In the genomic region with DNA sequence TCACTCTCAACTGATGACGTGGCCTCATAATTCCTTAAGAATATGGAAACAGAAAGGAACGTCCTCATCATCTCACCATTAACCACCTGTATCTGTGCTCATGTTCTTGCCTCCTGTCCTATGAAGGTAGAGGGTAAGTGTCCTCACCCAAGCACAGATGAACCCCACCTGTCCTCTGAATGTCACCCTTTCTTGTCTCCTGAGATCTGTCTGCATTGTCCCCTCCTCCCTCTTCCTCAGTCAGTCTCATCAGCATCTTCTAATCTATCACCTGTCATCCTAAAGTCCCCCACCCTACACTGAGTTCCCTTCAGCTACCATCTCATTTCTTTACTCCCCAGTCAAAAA, we compare ENCODE assay signal across 17 cellular contexts. TPM values are rescaled to one million over a fixed set of nuclear protein-coding genes. Genes with fewer than 3 reads are reported as not detected.
DNase-seq lines count a peak whose midpoint lies in the region; ATAC-seq and TF ChIP-seq lines count a peak whose summit lies in the region.
"Had no signal": no experiment of that assay in that cellular context is flagged by ENCODE, and none has a peak within 500 bp of the region (broad histone marks: within the 10 kb centered on the region; RNA-seq: fewer than 3 reads in every experiment).

No MANE protein-coding gene starts in this region.

- peak in 1 of 2 donors; percentile 1 for TF ChIP-seq RAD21 in liver (IDR thresholded peaks at IDR 0.05)

- H3K36me3 ChIP-seq in Peyer's patch (no peaks in the 10 kb centered on the region), liver (ENCODE audit: control insufficient read depth in 4 of 4, insufficient read depth in 3 of 4, low read depth in 1 of 4, low read length in 3 of 4) (no peaks in the 10 kb centered on the region), stomach (no peaks in the 10 kb centered on the region)
- H3K36me3 ChIP-seq: vagina had no signal

- H3K4me1 ChIP-seq in Peyer's patch (peaks cover 0 to 7% (median 5%) of the 10 kb centered on the region in 4 donors), liver (ENCODE audit: control insufficient read depth in 4 of 4, insufficient read depth in 4 of 4, low read length in 3 of 4) (peaks cover 0 to 14% (median 3%) of the 10 kb centered on the region in 4 donors), stomach (peaks cover 0 to 50% (median 26%) of the 10 kb centered on the region in 4 donors)
- H3K4me1 ChIP-seq: foreskin keratinocyte, vagina had no signal

- intact Hi-C loops in stomach (cut with DNase I; ENCODE audit: low total_unique reads), result no loop called here
- intact Hi-C loops in left colon (cut with DNase I, micrococcal nuclease), result no loop called here

- H3K9me3 Mint-ChIP-seq in activated T-cell treated with anti-CD3 and anti-CD28 coated beads, Interleukin-2, amount 50 U/mL, for 72 hours, result peaks cover 8 to 14% of the 10 kb centered on the region in 2 donors
- H3K9me3 Mint-ChIP-seq in activated T-cell treated with anti-CD3 and anti-CD28 coated beads, Interleukin-2, amount 50 U/mL, for 4 hours, result peaks cover 5% of the 10 kb centered on the region

- no peaks in the 10 kb centered on the region for H3K27me3 ChIP-seq in Peyer's patch
- no peaks in the 10 kb centered on the region for H3K27me3 ChIP-seq in liver (ENCODE audit: control insufficient read depth in 4 of 4, insufficient read depth in 4 of 4, low read length in 3 of 4)
- no peaks in the 10 kb centered on the region for H3K27me3 ChIP-seq in stomach
- H3K27me3 ChIP-seq: vagina had no signal

- WGBS in liver, result 47% methylated on average over 2 of the region's 2 CpGs
- WGBS in stomach, 5 donors, result 18 to 42% (median 22%) methylated on average over 2 of the region's 2 CpGs

- peaks cover 39% of the 10 kb centered on the region for H3K4me1 Mint-ChIP-seq in activated T-cell treated with anti-CD3 and anti-CD28 coated beads, Interleukin-2, amount 50 U/mL, for 72 hours (ENCODE audit: low read depth)
- H3K4me1 Mint-ChIP-seq in activated T-cell treated with anti-CD3 and anti-CD28 coated beads, Interleukin-2, amount 50 U/mL, for 4 hours (ENCODE audit: low read depth), result peaks cover 34% of the 10 kb centered on the region

- H3K27me3 Mint-ChIP-seq in activated T-cell treated with anti-CD3 and anti-CD28 coated beads, Interleukin-2, amount 50 U/mL, for 72 hours (ENCODE audit: low read depth), result no peaks in the 10 kb centered on the region
- H3K27me3 Mint-ChIP-seq in activated T-cell treated with anti-CD3 and anti-CD28 coated beads, Interleukin-2, amount 50 U/mL, for 4 hours (ENCODE audit: low read depth), result no peaks in the 10 kb centered on the region

- H3K4me3 ChIP-seq in Peyer's patch, result no peak overlapping the region
- no peak overlapping the region for H3K4me3 ChIP-seq in liver (ENCODE audit: low read depth in 1 of 3, low read length in 3 of 3)
- H3K4me3 ChIP-seq in stomach, result no peak overlapping the region
- H3K4me3 ChIP-seq: vagina had no signal

- H3K27ac Mint-ChIP-seq in activated T-cell treated with anti-CD3 and anti-CD28 coated beads, Interleukin-2, amount 50 U/mL, for 72 hours, result peak overlapping the region; percentile 45

- TF ChIP-seq EP300 in stomach (IDR thresholded peaks at IDR 0.05), result no peak

- no peak for DNase-seq in activated T-cell treated with anti-CD3 and anti-CD28 coated beads, Interleukin-2, amount 50 U/mL, for 72 hours
- DNase-seq in activated T-cell treated with anti-CD3 and anti-CD28 coated beads, Interleukin-2, amount 50 U/mL, for 4 hours, result no peak
- DNase-seq in Peyer's patch (no peak), stomach (no peak), islet precursor cell (no peak), D341Med (ENCODE audit: low spot score) (no peak), left colon (no peak)
- DNase-seq: activated effector memory CD4-positive, alpha-beta T cell treated with anti-CD3 and anti-CD28 coated beads, Interleukin-2, amount 50 U/mL, for 16 hours; foreskin keratinocyte; hypothalamus; kidney; mesenchymal stem cell; NCI-H1436; right cardiac atrium; SK-N-SH had no signal

- H3K27ac ChIP-seq in Peyer's patch (peak overlapping the region in 3 of 4 donors; percentile 68 to 92 (median 89)), liver (ENCODE audit: low read depth in 1 of 2, low read length in 2 of 2) (peak overlapping the region; percentile 60 to 62), stomach (peak overlapping the region; percentile 75 to 90 (median 79))
- H3K27ac ChIP-seq: foreskin keratinocyte, vagina had no signal

- no peak for TF ChIP-seq POLR2A in Peyer's patch (IDR thresholded peaks at IDR 0.05)
- TF ChIP-seq POLR2A in stomach (IDR thresholded peaks at IDR 0.05), result no peak

- no peak for TF ChIP-seq CTCF in Peyer's patch (IDR thresholded peaks at IDR 0.05)
- no peak for TF ChIP-seq CTCF in liver (IDR thresholded peaks at IDR 0.05; ENCODE audit: low read depth, low read length, missing input control)
- TF ChIP-seq CTCF in stomach (IDR thresholded peaks at IDR 0.05), result no peak

- H3K9me3 ChIP-seq in Peyer's patch (no peaks in the 10 kb centered on the region), liver (ENCODE audit: control insufficient read depth in 4 of 4, low read length in 3 of 4) (no peaks in the 10 kb centered on the region), stomach (no peaks in the 10 kb centered on the region)
- H3K9me3 ChIP-seq: SK-N-SH, vagina had no signal

- ATAC-seq in activated T-cell treated with anti-CD3 and anti-CD28 coated beads, Interleukin-2, amount 50 U/mL, for 72 hours (replicated peaks in 1 of 2), result peak; percentile 34 to 42
- ATAC-seq in activated T-cell treated with anti-CD3 and anti-CD28 coated beads, Interleukin-2, amount 50 U/mL, for 4 hours, result no peak
- ATAC-seq in left colon, result no peak
- ATAC-seq: foreskin keratinocyte had no signal

- peak overlapping the region; percentile 6 to 19 for H3K4me3 Mint-ChIP-seq in activated T-cell treated with anti-CD3 and anti-CD28 coated beads, Interleukin-2, amount 50 U/mL, for 72 hours
- no peak overlapping the region for H3K4me3 Mint-ChIP-seq in activated T-cell treated with anti-CD3 and anti-CD28 coated beads, Interleukin-2, amount 50 U/mL, for 4 hours

- H3K36me3 Mint-ChIP-seq in activated T-cell treated with anti-CD3 and anti-CD28 coated beads, Interleukin-2, amount 50 U/mL, for 72 hours (ENCODE audit: insufficient read depth in 2 of 2), result peaks cover 13 to 18% of the 10 kb centered on the region in 2 donors
- H3K36me3 Mint-ChIP-seq in activated T-cell treated with anti-CD3 and anti-CD28 coated beads, Interleukin-2, amount 50 U/mL, for 4 hours (ENCODE audit: insufficient read depth), result no peaks in the 10 kb centered on the region

- H3K9ac ChIP-seq in liver (ENCODE audit: low read depth in 1 of 2, low read length in 2 of 2), result no peak overlapping the region
- H3K9ac ChIP-seq: SK-N-SH had no signal

TF ChIP-seq in liver, 16 proteins besides CTCF, POLR2A, EP300 and RAD21:
- TF ChIP-seq FOXA1 (IDR thresholded peaks at IDR 0.05) (no peak), NR2F2 (IDR thresholded peaks at IDR 0.05) (no peak), HNF4A (conservative IDR thresholded peaks at IDR 0.05) (no peak), RXRA (IDR thresholded peaks at IDR 0.05) (no peak), HNF4G (IDR thresholded peaks at IDR 0.05) (no peak), YY1 (IDR thresholded peaks at IDR 0.05) (no peak)
- TF ChIP-seq, protein P1, sequence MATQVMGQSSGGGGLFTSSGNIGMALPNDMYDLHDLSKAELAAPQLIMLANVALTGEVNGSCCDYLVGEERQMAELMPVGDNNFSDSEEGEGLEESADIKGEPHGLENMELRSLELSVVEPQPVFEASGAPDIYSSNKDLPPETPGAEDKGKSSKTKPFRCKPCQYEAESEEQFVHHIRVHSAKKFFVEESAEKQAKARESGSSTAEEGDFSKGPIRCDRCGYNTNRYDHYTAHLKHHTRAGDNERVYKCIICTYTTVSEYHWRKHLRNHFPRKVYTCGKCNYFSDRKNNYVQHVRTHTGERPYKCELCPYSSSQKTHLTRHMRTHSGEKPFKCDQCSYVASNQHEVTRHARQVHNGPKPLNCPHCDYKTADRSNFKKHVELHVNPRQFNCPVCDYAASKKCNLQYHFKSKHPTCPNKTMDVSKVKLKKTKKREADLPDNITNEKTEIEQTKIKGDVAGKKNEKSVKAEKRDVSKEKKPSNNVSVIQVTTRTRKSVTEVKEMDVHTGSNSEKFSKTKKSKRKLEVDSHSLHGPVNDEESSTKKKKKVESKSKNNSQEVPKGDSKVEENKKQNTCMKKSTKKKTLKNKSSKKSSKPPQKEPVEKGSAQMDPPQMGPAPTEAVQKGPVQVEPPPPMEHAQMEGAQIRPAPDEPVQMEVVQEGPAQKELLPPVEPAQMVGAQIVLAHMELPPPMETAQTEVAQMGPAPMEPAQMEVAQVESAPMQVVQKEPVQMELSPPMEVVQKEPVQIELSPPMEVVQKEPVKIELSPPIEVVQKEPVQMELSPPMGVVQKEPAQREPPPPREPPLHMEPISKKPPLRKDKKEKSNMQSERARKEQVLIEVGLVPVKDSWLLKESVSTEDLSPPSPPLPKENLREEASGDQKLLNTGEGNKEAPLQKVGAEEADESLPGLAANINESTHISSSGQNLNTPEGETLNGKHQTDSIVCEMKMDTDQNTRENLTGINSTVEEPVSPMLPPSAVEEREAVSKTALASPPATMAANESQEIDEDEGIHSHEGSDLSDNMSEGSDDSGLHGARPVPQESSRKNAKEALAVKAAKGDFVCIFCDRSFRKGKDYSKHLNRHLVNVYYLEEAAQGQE (IDR thresholded peaks at IDR 0.05), result no peak
- TF ChIP-seq, protein P2, sequence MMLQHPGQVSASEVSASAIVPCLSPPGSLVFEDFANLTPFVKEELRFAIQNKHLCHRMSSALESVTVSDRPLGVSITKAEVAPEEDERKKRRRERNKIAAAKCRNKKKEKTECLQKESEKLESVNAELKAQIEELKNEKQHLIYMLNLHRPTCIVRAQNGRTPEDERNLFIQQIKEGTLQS (IDR thresholded peaks at IDR 0.05), result no peak

RNA-seq across cellular contexts. Expression of a gene that starts 39.4 kb away (rescaled TPM):
- 100 to 1,000 TPM; 101 to 106 TPM for total RNA-seq in activated T-cell treated with anti-CD3 and anti-CD28 coated beads, Interleukin-2, amount 50 U/mL, for 72 hours
- total RNA-seq in activated T-cell treated with anti-CD3 and anti-CD28 coated beads, Interleukin-2, amount 50 U/mL, for 4 hours, result 10 to 100 TPM; 55.5 to 66.6 (median 60.6) TPM
- total RNA-seq in Peyer's patch (100 to 1,000 TPM in 3 of 4 donors, 10 to 100 TPM in 1; 29.7 to 178 (median 133) TPM), liver (100 to 1,000 TPM; 142 to 284 TPM), stomach (10 to 100 TPM in 4 of 5 donors, 1 to 10 TPM in 1; 9.3 to 86.8 (median 13.4) TPM), left colon (10 to 100 TPM; 40.5 to 58.5 TPM)
- polyA plus RNA-seq in liver (10 to 100 TPM; 58.6 to 63.3 TPM), stomach (10 to 100 TPM in 2 of 3 donors, 1 to 10 TPM in 1; 4.0 to 42.8 (median 12.5) TPM)

Comparison
In these comparisons a context has a peak if more than half of its experiments do, and no peak if none do; other contexts are left out.
1. ATAC-seq: peak in activated T-cell treated with anti-CD3 and anti-CD28 coated beads, Interleukin-2, amount 50 U/mL, for 72 hours (2 of 2); none in activated T-cell treated with anti-CD3 and anti-CD28 coated beads, Interleukin-2, amount 50 U/mL, for 4 hours (0 of 2) and left colon (single experiment).
2. Peak in every context shown above with its lines, with median percentiles within 50 percentile points of each other: H3K27ac ChIP-seq.